In the genomic region with DNA sequence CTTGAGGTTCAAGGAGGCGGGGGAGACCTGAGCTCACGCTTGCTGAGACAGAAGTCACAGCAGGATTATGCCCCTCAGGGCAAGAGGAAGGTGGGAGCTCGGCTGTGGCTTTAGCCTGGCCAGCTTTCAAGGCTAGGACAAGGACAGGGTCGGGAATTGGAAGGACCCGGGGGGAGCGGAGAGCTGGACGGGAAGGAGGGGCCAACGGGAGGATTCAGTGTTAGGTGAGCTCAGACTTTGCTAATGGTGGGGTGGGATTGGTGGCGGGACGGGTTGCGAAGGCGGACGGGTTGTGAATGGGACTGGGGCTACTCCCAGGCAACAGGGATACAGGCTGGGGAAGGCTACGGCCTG, we compare ENCODE assay signal across 8 cellular contexts. TPM values are rescaled to one million over a fixed set of nuclear protein-coding genes. Genes with fewer than 3 reads are reported as not detected.
A peak's percentile ranks its signal among the peaks of the same experiment; 100 is the strongest.
DNase-seq lines count a peak whose midpoint lies in the region; ATAC-seq and TF ChIP-seq lines count a peak whose summit lies in the region.

No MANE protein-coding gene starts in this region.

- no peak for TF ChIP-seq CTCF in AG04449 (IDR thresholded peaks at IDR 0.05; ENCODE audit: insufficient read depth, low read length, missing control alignments)

- in situ Hi-C loops in KBM-7 (cut with MboI; ENCODE audit: low pct_unique_long_range_greater_than_20kb, low sequenced_read_pairs): no loop called here

- H3K4me3 Mint-ChIP-seq in central memory CD8-positive, alpha-beta T cell: peak overlapping the region; percentile 92

- no peak for ATAC-seq in central memory CD8-positive, alpha-beta T cell (replicated peaks; ENCODE audit: extremely low read depth, poor library complexity, severe bottlenecking)
- ATAC-seq in GM19395 (IDR thresholded peaks at IDR 0.05; ENCODE audit: unreplicated experiment): no peak

- H3K27me3 ChIP-seq in mucosa of stomach (ENCODE audit: control insufficient read depth, insufficient read depth, low read length): no peaks in the 10 kb centered on the region

- DNase-seq in AG04449 (ENCODE audit: low read depth, low spot score) (no peak), KBM-7 (no peak), AG08395 (ENCODE audit: low spot score) (no peak), middle frontal gyrus (ENCODE audit: extremely low spot score, low spot score) (no peak)
- no peak for DNase-seq in Jurkat, Clone E6-1 (ENCODE audit: low read depth, low spot score)
- peak in 1 of 2 donors; percentile 13 for DNase-seq in central memory CD8-positive, alpha-beta T cell (ENCODE audit: low spot score in 2 of 2)

- no peaks in the 10 kb centered on the region for H3K36me3 ChIP-seq in mucosa of stomach (ENCODE audit: control insufficient read depth, insufficient read depth, low read length)

- H3K9me3 ChIP-seq in mucosa of stomach (ENCODE audit: control insufficient read depth, low read length): no peaks in the 10 kb centered on the region

- H3K36me3 Mint-ChIP-seq in central memory CD8-positive, alpha-beta T cell (ENCODE audit: insufficient read depth): peaks cover 15% of the 10 kb centered on the region

- no peaks in the 10 kb centered on the region for H3K9me3 Mint-ChIP-seq in central memory CD8-positive, alpha-beta T cell

- H3K4me3 ChIP-seq in AG04449 (ENCODE audit: low read depth, low read length) (peak overlapping the region; percentile 67), mucosa of stomach (ENCODE audit: low read length) (peak overlapping the region; percentile 25)
- H3K4me3 ChIP-seq in Jurkat, Clone E6-1 (ENCODE audit: low read length): peak overlapping the region; percentile 42

- peaks cover 9% of the 10 kb centered on the region for H3K4me1 ChIP-seq in mucosa of stomach (ENCODE audit: control insufficient read depth, insufficient read depth, low read length)

- H3K27ac Mint-ChIP-seq in central memory CD8-positive, alpha-beta T cell (ENCODE audit: low read depth): peak overlapping the region; percentile 100

- H3K9ac ChIP-seq in mucosa of stomach (ENCODE audit: low read length): peak overlapping the region; percentile 85

- H3K4me1 Mint-ChIP-seq in central memory CD8-positive, alpha-beta T cell: peaks cover 26% of the 10 kb centered on the region

- CTCF ChIA-PET in AG04449 (lab: Yijun Ruan, JAX): interaction anchor here (1.8 to 2.1 kb wide), 2 partner anchors 13 to 24 kb away, joined by 5 to 10 read pairs; no protein-coding TSS in a partner anchor

- H3K27me3 Mint-ChIP-seq in central memory CD8-positive, alpha-beta T cell: no peaks in the 10 kb centered on the region

- POLR2A ChIA-PET in AG04449 (lab: Yijun Ruan, JAX): interaction anchor here (0.7 to 0.9 kb wide), 4 partner anchors 19 to 261 kb away, joined by 3 to 4 read pairs (median 3); no protein-coding TSS in a partner anchor

RNA-seq across cellular contexts. Expression of a gene that starts 0.2 kb away (rescaled TPM):
- polyA plus RNA-seq in Jurkat, Clone E6-1 (2012; ENCODE audit: insufficient read depth, insufficient read length): 1.00 TPM

RNA-seq across cellular contexts. Expression of a gene that starts 0.4 kb away (rescaled TPM):
- 158 TPM for polyA plus RNA-seq in Jurkat, Clone E6-1 (2012; ENCODE audit: insufficient read depth, insufficient read length)

RNA-seq across cellular contexts. Expression of a gene that starts 11.3 kb away (rescaled TPM):
- 193 TPM for polyA plus RNA-seq in Jurkat, Clone E6-1 (2012; ENCODE audit: insufficient read depth, insufficient read length)
